ENCODE assay signal across 25 cellular contexts in genomic region chr2:50597206-50597605, GRCh38.
"Had no signal": no experiment of that assay in that cellular context is flagged by ENCODE, and none has a peak within 500 bp of the region (broad histone marks: within the 10 kb centered on the region; RNA-seq: fewer than 3 reads in every experiment).

No MANE protein-coding gene starts in this region.

- H3K27ac ChIP-seq: ascending aorta, body of pancreas, PC-9 had no signal

- DNase-seq: activated B cell treated with CpG ODN at 0.5 μM for 24 hours; activated CD4-positive, alpha-beta T cell treated with anti-CD3 and anti-CD28 coated beads for 1 hour; activated CD4-positive, alpha-beta T cell treated with anti-CD3 and anti-CD28 coated beads, Interleukin-2, amount 10 ng/mL, durations not matched to agents 24 days and 14 days; activated CD4-positive, alpha-beta T cell treated with anti-CD3 and anti-CD28 coated beads, Interleukin-2, amount 50 U/mL, for 48 hours; activated CD8-positive, alpha-beta memory T cell treated with anti-CD3 and anti-CD28 coated beads, Interleukin-2, amount 10 ng/mL, durations not matched to agents 7 days and 5 days; activated effector memory CD4-positive, alpha-beta T cell treated with anti-CD3 and anti-CD28 coated beads, Interleukin-2, amount 50 U/mL, for 16 hours; activated naive CD4-positive, alpha-beta T cell treated with Interleukin-2 at 50 U/mL for 16 hours; activated naive CD8-positive, alpha-beta T cell treated with anti-CD3 and anti-CD28 coated beads, Interleukin-2, amount 50 U/mL, for 24 hours; activated T-cell treated with anti-CD3 and anti-CD28 coated beads, Interleukin-2, amount 50 U/mL, for 4 hours; amniotic stem cell; body of pancreas; central memory CD4-positive, alpha-beta T cell; Karpas-422; MM.1S; NCI-H1105; NCI-H1436; NCI-H1930; NCI-H345; NCI-H510A; NCI-H526 treated with DMSO at 0.1 percent for 48 hours; SHP77 treated with DMSO at 0.1 percent for 48 hours; T-helper 17 cell; T-helper 9 cell had no signal
